22 cellular contexts compared by ENCODE assay signal in genomic region chr2:66903126-66903654, GRCh38.
"Had no signal": no experiment of that assay in that cellular context is flagged by ENCODE, and none has a peak within 500 bp of the region (broad histone marks: within the 10 kb centered on the region; RNA-seq: fewer than 3 reads in every experiment).

No MANE protein-coding gene starts in this region.

- H3K27me3 ChIP-seq: SJSA1 had no signal

- H3K4me3 ChIP-seq: K562, SJSA1, SK-N-MC had no signal

- H3K36me3 Mint-ChIP-seq: IgD-negative memory B cell had no signal

- H3K4me2 ChIP-seq: KMS-11 had no signal

- H3K9ac ChIP-seq: KMS-11 had no signal

- H3K27ac ChIP-seq: HL-60, KMS-11, SJSA1, SK-N-MC had no signal

- DNase-seq: Kasumi-1, MM.1S, NCI-H1092 treated with DMSO at 0.1 percent for 48 hours, NCI-H1436, NCI-H187, NCI-H2029, NCI-H2081 treated with DMSO at 0.1 percent for 48 hours, NCI-H2171, NCI-H226, NCI-H446, NCI-H510A, NCI-H524 treated with DMSO at 0.1 percent for 48 hours, NCI-H774, Right ventricle myocardium superior, RPMI8226, SIG-M5 had no signal

- H3K27ac Mint-ChIP-seq: IgD-negative memory B cell had no signal

- H3K36me3 ChIP-seq: SJSA1 had no signal

- H3K9me3 ChIP-seq: SJSA1 had no signal

- H3K4me1 Mint-ChIP-seq: IgD-negative memory B cell had no signal

- ATAC-seq: K562 had no signal
